Comparison of ENCODE assay signal across 14 cellular contexts in genomic region chr12:90958995-90959394, GRCh38. TPM values are rescaled to one million over a fixed set of nuclear protein-coding genes. Genes with fewer than 3 reads are reported as not detected.
DNase-seq lines count a peak whose midpoint lies in the region; ATAC-seq, FAIRE-seq and TF ChIP-seq lines count a peak whose summit lies in the region.
"Had no signal": no experiment of that assay in that cellular context is flagged by ENCODE, and none has a peak within 500 bp of the region (broad histone marks: within the 10 kb centered on the region; RNA-seq: fewer than 3 reads in every experiment).

No MANE protein-coding gene starts in this region.

- H3K27me3 ChIP-seq in astrocyte (ENCODE audit: insufficient read depth, low read length) = no peaks in the 10 kb centered on the region

- FAIRE-seq in H54 (lab: Jason Lieb, UNC) (peak; percentile 84), astrocyte (lab: Jason Lieb, UNC) (peak; percentile 29)

- DNase-seq in AG08395 (ENCODE audit: low spot score) (peak; percentile 34), H54 (ENCODE audit: insufficient read length, low spot score) (no peak), astrocyte (ENCODE audit: low read depth) (no peak), inferior parietal cortex (ENCODE audit: extremely low spot score) (peak; percentile 32)
- DNase-seq in stimulated activated naive B cell treated with anti-CD40 and anti-IgM and Interleukin-4, amounts not matched to agents 10 μg/mL and 1 μg/mL and 100 μg/mL, for 72 hours = no peak
- DNase-seq: activated B cell treated with CpG ODN at 0.5 μM for 24 hours; activated T-cell treated with anti-CD3 and anti-CD28 coated beads, Interleukin-2, amount 50 U/mL, for 1 hour had no signal

- H3K4me2 ChIP-seq in astrocyte (ENCODE audit: low read length) = no peak overlapping the region

- H3K4me1 ChIP-seq in astrocyte (ENCODE audit: insufficient read depth, low read length) = no peaks in the 10 kb centered on the region

- no peak overlapping the region for H3K27ac Mint-ChIP-seq in astrocyte (ENCODE audit: unreplicated experiment)
- H3K27ac Mint-ChIP-seq in stimulated activated naive B cell treated with anti-CD40 and anti-IgM and Interleukin-4, amounts not matched to agents 10 μg/mL and 1 μg/mL and 100 μg/mL, for 72 hours = no peak overlapping the region
- H3K27ac Mint-ChIP-seq: activated B cell treated with CpG ODN at 0.5 μM for 24 hours; CD4-positive, CD25-positive, alpha-beta regulatory T cell had no signal

- no peaks in the 10 kb centered on the region for H3K79me2 ChIP-seq in astrocyte (ENCODE audit: insufficient read depth, low read length)

- H3K4me1 Mint-ChIP-seq in astrocyte (ENCODE audit: low read depth, unreplicated experiment) = no peaks in the 10 kb centered on the region
- no peaks in the 10 kb centered on the region for H3K4me1 Mint-ChIP-seq in stimulated activated naive B cell treated with anti-CD40 and anti-IgM and Interleukin-4, amounts not matched to agents 10 μg/mL and 1 μg/mL and 100 μg/mL, for 72 hours
- H3K4me1 Mint-ChIP-seq: activated B cell treated with CpG ODN at 0.5 μM for 24 hours had no signal

- H3K36me3 Mint-ChIP-seq in astrocyte (ENCODE audit: low read depth, unreplicated experiment) = no peaks in the 10 kb centered on the region
- H3K36me3 Mint-ChIP-seq in stimulated activated naive B cell treated with anti-CD40 and anti-IgM and Interleukin-4, amounts not matched to agents 10 μg/mL and 1 μg/mL and 100 μg/mL, for 72 hours = no peaks in the 10 kb centered on the region
- H3K36me3 Mint-ChIP-seq: CD4-positive, CD25-positive, alpha-beta regulatory T cell had no signal

- H3K9me3 ChIP-seq in astrocyte (ENCODE audit: insufficient read depth, low read depth, low read length) = no peaks in the 10 kb centered on the region

- H3K27me3 Mint-ChIP-seq in astrocyte (ENCODE audit: low read depth, unreplicated experiment) = no peaks in the 10 kb centered on the region
- no peaks in the 10 kb centered on the region for H3K27me3 Mint-ChIP-seq in stimulated activated naive B cell treated with anti-CD40 and anti-IgM and Interleukin-4, amounts not matched to agents 10 μg/mL and 1 μg/mL and 100 μg/mL, for 72 hours
- H3K27me3 Mint-ChIP-seq: activated B cell treated with CpG ODN at 0.5 μM for 24 hours; CD4-positive, CD25-positive, alpha-beta regulatory T cell had no signal

- H3K36me3 ChIP-seq in astrocyte (ENCODE audit: insufficient read depth, low read length) = no peaks in the 10 kb centered on the region

- ATAC-seq in HG02840 (IDR thresholded peaks at IDR 0.05; ENCODE audit: low FRiP score, unreplicated experiment) (no peak), GM21367 (IDR thresholded peaks at IDR 0.05; ENCODE audit: unreplicated experiment) (no peak), HG03439 (IDR thresholded peaks at IDR 0.05; ENCODE audit: unreplicated experiment) (no peak)
- no peak for ATAC-seq in stimulated activated naive B cell treated with anti-CD40 and anti-IgM and Interleukin-4, amounts not matched to agents 10 μg/mL and 1 μg/mL and 100 μg/mL, for 72 hours (replicated peaks)

- H3K27ac ChIP-seq in astrocyte (ENCODE audit: low read depth, low read length) = no peak overlapping the region
- H3K27ac ChIP-seq: SK-N-MC had no signal

- H3K9me3 Mint-ChIP-seq in astrocyte (ENCODE audit: unreplicated experiment) = no peaks in the 10 kb centered on the region
- no peaks in the 10 kb centered on the region for H3K9me3 Mint-ChIP-seq in stimulated activated naive B cell treated with anti-CD40 and anti-IgM and Interleukin-4, amounts not matched to agents 10 μg/mL and 1 μg/mL and 100 μg/mL, for 72 hours
- H3K9me3 Mint-ChIP-seq: activated B cell treated with CpG ODN at 0.5 μM for 24 hours; CD4-positive, CD25-positive, alpha-beta regulatory T cell had no signal

- TF ChIP-seq CTCF in astrocyte (IDR thresholded peaks at IDR 0.05; ENCODE audit: insufficient read depth, low read depth, low read length) = no peak

- no peak for TF ChIP-seq POLR2A in H54 (IDR thresholded peaks at IDR 0.05; ENCODE audit: low read depth, low read length)

- no peak overlapping the region for H2AFZ ChIP-seq in astrocyte (ENCODE audit: low read depth, low read length)

- no peak overlapping the region for H3K4me3 ChIP-seq in astrocyte (ENCODE audit: insufficient read depth, low read depth, low read length)
- H3K4me3 ChIP-seq: SK-N-MC had no signal

- H3K9ac ChIP-seq in astrocyte (ENCODE audit: low read length) = no peak overlapping the region

- H3K4me3 Mint-ChIP-seq in astrocyte (ENCODE audit: unreplicated experiment) = no peak overlapping the region
- H3K4me3 Mint-ChIP-seq in stimulated activated naive B cell treated with anti-CD40 and anti-IgM and Interleukin-4, amounts not matched to agents 10 μg/mL and 1 μg/mL and 100 μg/mL, for 72 hours = no peak overlapping the region
- H3K4me3 Mint-ChIP-seq: activated B cell treated with CpG ODN at 0.5 μM for 24 hours; CD4-positive, CD25-positive, alpha-beta regulatory T cell had no signal

- no peaks in the 10 kb centered on the region for H4K20me1 ChIP-seq in astrocyte (ENCODE audit: insufficient read depth, low read length)

RNA-seq across cellular contexts. Expression of gene CCER1, which starts 4.0 kb away (rescaled TPM):
- total RNA-seq in astrocyte = not detected in 2 replicates
- total RNA-seq: activated B cell treated with CpG ODN at 0.5 μM for 24 hours; CD4-positive, CD25-positive, alpha-beta regulatory T cell; epithelial cell of proximal tubule; right cardiac atrium had no signal

RNA-seq across cellular contexts. Expression of gene EPYC, which starts 45.8 kb away (rescaled TPM):
- total RNA-seq in astrocyte = 0.26 and 0.39 TPM in 2 replicates
- total RNA-seq: activated B cell treated with CpG ODN at 0.5 μM for 24 hours; CD4-positive, CD25-positive, alpha-beta regulatory T cell; epithelial cell of proximal tubule; right cardiac atrium had no signal

Comparison
In these comparisons a context has a peak if more than half of its experiments do, and no peak if none do; other contexts are left out.
1. DNase-seq: peak in AG08395 (single experiment) and inferior parietal cortex (single experiment); none in H54 (single experiment), astrocyte (single experiment) and stimulated activated naive B cell treated with anti-CD40 and anti-IgM and Interleukin-4, amounts not matched to agents 10 μg/mL and 1 μg/mL and 100 μg/mL, for 72 hours (single experiment).